ENCODE assay signal across 8 cellular contexts in genomic region chr5:174317261-174317894, GRCh38.
DNase-seq lines count a peak whose midpoint lies in the region; ATAC-seq and TF ChIP-seq lines count a peak whose summit lies in the region.

No MANE protein-coding gene starts in this region.

- no peak overlapping the region for H3K4me3 ChIP-seq in DOHH2 (ENCODE audit: low read length)
- H3K4me3 ChIP-seq in WI38 (ENCODE audit: low read depth, low read length): no peak overlapping the region

- intact Hi-C loops in left cardiac atrium (cut with DNase I): no loop called here
- intact Hi-C loops in sciatic nerve (cut with DNase I): no loop called here

- no peaks in the 10 kb centered on the region for H3K9me3 ChIP-seq in DOHH2 (ENCODE audit: control insufficient read depth, insufficient read depth, low read length)

- H3K4me1 ChIP-seq in DOHH2 (ENCODE audit: control insufficient read depth, low read length): no peaks in the 10 kb centered on the region

- no peaks in the 10 kb centered on the region for H3F3A ChIP-seq in DOHH2 (ENCODE audit: control insufficient read depth, insufficient read depth)

- no peak overlapping the region for H3K27ac ChIP-seq in DOHH2 (ENCODE audit: low read depth, low read length)

- no peaks in the 10 kb centered on the region for H3K27me3 ChIP-seq in DOHH2 (ENCODE audit: control insufficient read depth, low read length)

- H3K9me2 ChIP-seq in DOHH2 (replicated peaks; ENCODE audit: control insufficient read depth, low read length): no peaks in the 10 kb centered on the region

- no peak overlapping the region for H3K4me2 ChIP-seq in DOHH2 (ENCODE audit: low read length)

- H4K20me1 ChIP-seq in DOHH2 (ENCODE audit: control insufficient read depth, insufficient read depth, low read depth, low read length): no peaks in the 10 kb centered on the region

- H3K79me2 ChIP-seq in DOHH2 (ENCODE audit: control insufficient read depth, low read length): no peaks in the 10 kb centered on the region

- peak; percentile 70 to 87 for ATAC-seq in left cardiac atrium
- ATAC-seq in sciatic nerve: peak; percentile 84

- peak; percentile 44 for DNase-seq in left cardiac atrium
- DNase-seq in sciatic nerve (ENCODE audit: low spot score): peak; percentile 68
- no peak for DNase-seq in activated T-cell treated with anti-CD3 and anti-CD28 coated beads for 4 hours
- DNase-seq in stimulated activated CD4-positive, alpha-beta T cell treated with anti-CD3 and anti-CD28 coated beads, Interleukin-2, amount 100 ng/mL, for 48 hours: no peak
- DNase-seq in stimulated activated CD4-positive, alpha-beta T cell treated with anti-CD3 and anti-CD28 coated beads, Interleukin-4, amount 100 ng/mL, for 4 hours: no peak

- TF ChIP-seq CTCF in DOHH2 (IDR thresholded peaks at IDR 0.05; ENCODE audit: low read depth, low read length, poor library complexity, severe bottlenecking): peak; percentile 58
- TF ChIP-seq CTCF in LNCAP (IDR thresholded peaks at IDR 0.05): peak; percentile 91
- peak; percentile 96 for TF ChIP-seq CTCF in WI38 (IDR thresholded peaks at IDR 0.05; ENCODE audit: low read depth, low read length)

- no peaks in the 10 kb centered on the region for H3K36me3 ChIP-seq in DOHH2 (ENCODE audit: control insufficient read depth, low read length)

Comparison
In these comparisons a context has a peak if more than half of its experiments do, and no peak if none do; other contexts are left out.
1. DNase-seq: peak in left cardiac atrium (single experiment) and sciatic nerve (single experiment); none in activated T-cell treated with anti-CD3 and anti-CD28 coated beads for 4 hours (single experiment), stimulated activated CD4-positive, alpha-beta T cell treated with anti-CD3 and anti-CD28 coated beads, Interleukin-2, amount 100 ng/mL, for 48 hours (0 of 2) and stimulated activated CD4-positive, alpha-beta T cell treated with anti-CD3 and anti-CD28 coated beads, Interleukin-4, amount 100 ng/mL, for 4 hours (0 of 2).
2. Peak in every context shown above with its lines, with median percentiles within 50 percentile points of each other: CTCF ChIP-seq.